Comparison of ENCODE assay signal across 10 cellular contexts in genomic region chr2:105517814-105518705, GRCh38.
DNase-seq lines count a peak whose midpoint lies in the region; ATAC-seq, FAIRE-seq and TF ChIP-seq lines count a peak whose summit lies in the region.
"Had no signal": no experiment of that assay in that cellular context is flagged by ENCODE, and none has a peak within 500 bp of the region (broad histone marks: within the 10 kb centered on the region; RNA-seq: fewer than 3 reads in every experiment).

No MANE protein-coding gene starts in this region.

- intact Hi-C loops in kidney (cut with DNase I), result no loop called here
- intact Hi-C loops in tibial artery (cut with DNase I; ENCODE audit: low total_unique reads), result no loop called here

- H3K27me3 ChIP-seq in tibial artery, result no peaks in the 10 kb centered on the region

- ATAC-seq in HG03135 (IDR thresholded peaks at IDR 0.05; ENCODE audit: unreplicated experiment) (no peak), GM19324 (IDR thresholded peaks at IDR 0.05; ENCODE audit: low FRiP score, unreplicated experiment) (no peak)

- H3K27ac ChIP-seq in kidney (ENCODE audit: low read depth in 2 of 2, low read length in 2 of 2) (no peak overlapping the region), tibial artery (peak overlapping the region in 1 of 2 donors; percentile 40)

- H3K4me3 ChIP-seq in kidney (ENCODE audit: low read length in 2 of 2) (no peak overlapping the region), tibial artery (no peak overlapping the region)

- H3K9me3 ChIP-seq in kidney (ENCODE audit: control insufficient read depth in 1 of 2, low read length in 2 of 2) (no peaks in the 10 kb centered on the region), tibial artery (no peaks in the 10 kb centered on the region)

- H3K4me1 ChIP-seq in kidney (ENCODE audit: control insufficient read depth in 1 of 2, insufficient read depth in 1 of 2, low read depth in 1 of 2, low read length in 2 of 2), result peaks cover 6 to 9% of the 10 kb centered on the region in 2 donors
- H3K4me1 ChIP-seq in tibial artery, result peaks cover 0 to 41% (median 37%) of the 10 kb centered on the region in 4 donors

- H3K9ac ChIP-seq in kidney (ENCODE audit: low read length in 2 of 2), result no peak overlapping the region

- no peaks in the 10 kb centered on the region for H3K36me3 ChIP-seq in kidney (ENCODE audit: control insufficient read depth in 1 of 2, insufficient read depth in 2 of 2, low read length in 2 of 2)
- no peaks in the 10 kb centered on the region for H3K36me3 ChIP-seq in tibial artery

- peak; percentile 14 for DNase-seq in NCI-H82 (lab: John Stamatoyannopoulos, UW)
- DNase-seq in NCI-H82 treated with DMSO at 0.1 percent for 48 hours (lab: John Stamatoyannopoulos, UW; ENCODE audit: unreplicated experiment), result no peak
- DNase-seq in cerebellar cortex (ENCODE audit: low spot score), result peak; percentile 82
- DNase-seq in kidney, result peak; percentile 78
- DNase-seq in tibial artery, result peak; percentile 72 to 91
- no peak for DNase-seq in GF-D8 (lab: John Stamatoyannopoulos, UW)
- DNase-seq: OCI-M1 had no signal

- no peak for FAIRE-seq in kidney (lab: Jason Lieb, UNC)
- FAIRE-seq: A204.1 had no signal

- TF ChIP-seq CTCF in kidney (IDR thresholded peaks at IDR 0.05; ENCODE audit: borderline replicate concordance, extremely low read depth, insufficient read depth), result no peak
- no peak for TF ChIP-seq CTCF in tibial artery (IDR thresholded peaks at IDR 0.05)

Comparison
In these comparisons a context has a peak if more than half of its experiments do, and no peak if none do; other contexts are left out.
1. DNase-seq: peak in NCI-H82 (single experiment), cerebellar cortex (single experiment), kidney (single experiment) and tibial artery (2 of 2); none in NCI-H82 treated with DMSO at 0.1 percent for 48 hours (single experiment) and GF-D8 (single experiment).